11 cellular contexts compared by ENCODE assay signal in genomic region chr11:111367411-111368284, GRCh38. TPM values are rescaled to one million over a fixed set of nuclear protein-coding genes. Genes with fewer than 3 reads are reported as not detected.
DNase-seq lines count a peak whose midpoint lies in the region; ATAC-seq and TF ChIP-seq lines count a peak whose summit lies in the region.
"Had no signal": no experiment of that assay in that cellular context is flagged by ENCODE, and none has a peak within 500 bp of the region (broad histone marks: within the 10 kb centered on the region; RNA-seq: fewer than 3 reads in every experiment).

No MANE protein-coding gene starts in this region.

- no peaks in the 10 kb centered on the region for H3K9me3 ChIP-seq in SU-DHL-6 (ENCODE audit: insufficient read depth, low read length)
- H3K9me3 ChIP-seq: left lung had no signal

- TF ChIP-seq CTCF in SU-DHL-6 (IDR thresholded peaks at IDR 0.05; ENCODE audit: insufficient read depth, low read length, poor library complexity, severe bottlenecking): no peak

- H4K20me1 ChIP-seq in SU-DHL-6 (ENCODE audit: low read depth, low read length): no peaks in the 10 kb centered on the region

- peak overlapping the region; percentile 70 for H3K4me2 ChIP-seq in SU-DHL-6 (ENCODE audit: low read depth, low read length, poor library complexity, severe bottlenecking)

- H3K27ac ChIP-seq in SU-DHL-6 (ENCODE audit: low read depth, low read length): peak overlapping the region; percentile 94
- H3K27ac ChIP-seq: left lung had no signal

- H3K9me2 ChIP-seq in SU-DHL-6 (replicated peaks; ENCODE audit: insufficient read depth, low read length): no peaks in the 10 kb centered on the region

- H2AFZ ChIP-seq in SU-DHL-6 (ENCODE audit: low read depth, low read length, severe bottlenecking): no peak overlapping the region

- H3K79me2 ChIP-seq in SU-DHL-6 (ENCODE audit: insufficient read depth, low read length): peaks cover 100% of the 10 kb centered on the region

- H3K9ac ChIP-seq in SU-DHL-6 (ENCODE audit: low read length): peak overlapping the region; percentile 56

- ATAC-seq in GM18498 (IDR thresholded peaks at IDR 0.05; ENCODE audit: unreplicated experiment) (peak; percentile 55), GM19467 (IDR thresholded peaks at IDR 0.05; ENCODE audit: unreplicated experiment) (peak; percentile 41), HG03039 (IDR thresholded peaks at IDR 0.05; ENCODE audit: unreplicated experiment) (peak; percentile 41)
- ATAC-seq: esophagus mucosa, left lung had no signal

- 0 out of 2 replicates have a peak, but pooled peaks cover 3% of the 10 kb centered on the region for H3K36me3 ChIP-seq in SU-DHL-6 (ENCODE audit: low read length)
- H3K36me3 ChIP-seq: left lung had no signal

- no peaks in the 10 kb centered on the region for H3K27me3 ChIP-seq in SU-DHL-6 (ENCODE audit: low read length)
- H3K27me3 ChIP-seq: left lung had no signal

- DNase-seq in NCI-H128 (lab: John Stamatoyannopoulos, UW; ENCODE audit: unreplicated experiment): no peak
- no peak for DNase-seq in dermis blood vessel endothelial cell
- no peak for DNase-seq in activated CD8-positive, alpha-beta memory T cell treated with anti-CD3 and anti-CD28 coated beads for 24 hours
- DNase-seq in activated CD4-positive, CD25-positive, alpha-beta regulatory T cell treated with anti-CD3 and anti-CD28 coated beads, Interleukin-2, amount 50 U/mL, for 72 hours: no peak
- DNase-seq: left lung had no signal

- H3F3A ChIP-seq in SU-DHL-6 (ENCODE audit: insufficient read depth): peaks cover 65% of the 10 kb centered on the region

- peak overlapping the region; percentile 14 for H3K4me3 ChIP-seq in SU-DHL-6 (ENCODE audit: insufficient read depth, low read length, poor library complexity, severe bottlenecking)
- H3K4me3 ChIP-seq: left lung had no signal

RNA-seq across cellular contexts. Expression of gene POU2AF1, which starts 11.4 kb away (rescaled TPM):
- total RNA-seq in dermis blood vessel endothelial cell: not detected in 2 replicates
- total RNA-seq: NCI-H460 had no signal
